8 cellular contexts compared by ENCODE assay signal in the genomic region with DNA sequence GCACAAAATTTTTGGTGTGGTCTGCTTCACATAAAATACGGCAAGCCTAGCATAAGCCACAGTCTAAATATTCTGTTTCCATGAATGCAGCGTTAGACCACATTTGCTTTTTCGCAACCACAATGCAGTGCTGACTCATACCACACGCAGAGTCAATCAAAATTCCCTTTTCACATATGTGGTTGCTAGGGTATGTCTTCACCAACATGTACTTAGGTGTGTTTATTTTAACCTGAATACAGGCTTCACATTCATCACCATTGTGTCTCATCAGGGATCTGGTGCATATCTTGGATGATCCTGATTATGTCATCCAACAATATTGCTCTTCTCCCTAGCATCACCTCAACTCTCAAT.
DNase-seq lines count a peak whose midpoint lies in the region; ATAC-seq and TF ChIP-seq lines count a peak whose summit lies in the region.

No MANE protein-coding gene starts in this region.

- DNase-seq in CD14-positive monocyte (ENCODE audit: low spot score) = peak; percentile 54
- peak; percentile 59 for DNase-seq in HT-29 (ENCODE audit: low spot score)
- DNase-seq in T1000 (lab: John Stamatoyannopoulos, UW) = peak; percentile 67
- no peak for DNase-seq in glutamatergic neuron
- no peak for DNase-seq in esophagus squamous epithelium (lab: John Stamatoyannopoulos, UW)
- no peak for DNase-seq in WERI-Rb-1
- DNase-seq in NCI-H2227 (lab: John Stamatoyannopoulos, UW; ENCODE audit: unreplicated experiment) = no peak

- no peaks in the 10 kb centered on the region for H3K36me3 ChIP-seq in esophagus squamous epithelium
- no peaks in the 10 kb centered on the region for H3K36me3 ChIP-seq in WERI-Rb-1

- H3K9me3 ChIP-seq in esophagus squamous epithelium (no peaks in the 10 kb centered on the region), WERI-Rb-1 (ENCODE audit: severe bottlenecking) (no peaks in the 10 kb centered on the region)

- TF ChIP-seq POLR2A in esophagus squamous epithelium (IDR thresholded peaks at IDR 0.05) = no peak

- H3K27ac Mint-ChIP-seq in CD14-positive monocyte = peak overlapping the region in 4 of 7 donors; percentile 10 to 74 (median 40)
- H3K27ac Mint-ChIP-seq in glutamatergic neuron (ENCODE audit: unreplicated experiment) = peak overlapping the region; percentile 35

- 25 to 34% methylated on average over 4 of the region's 4 CpGs for whole genome bisulfite sequencing in esophagus squamous epithelium, 2 donors

- H3K9me3 Mint-ChIP-seq in CD14-positive monocyte (no peaks in the 10 kb centered on the region), glutamatergic neuron (ENCODE audit: unreplicated experiment) (peaks cover 8% of the 10 kb centered on the region)

- H3K27me3 ChIP-seq in esophagus squamous epithelium (no peaks in the 10 kb centered on the region), WERI-Rb-1 (ENCODE audit: insufficient read depth, low read depth, severe bottlenecking) (no peaks in the 10 kb centered on the region)

- H3K4me1 Mint-ChIP-seq in CD14-positive monocyte (peaks cover 52% of the 10 kb centered on the region), glutamatergic neuron (ENCODE audit: low read depth, unreplicated experiment) (peaks cover 55% of the 10 kb centered on the region)

- H3K27ac ChIP-seq in esophagus squamous epithelium = no peak overlapping the region
- H3K27ac ChIP-seq in WERI-Rb-1 = no peak overlapping the region

- H3K4me3 Mint-ChIP-seq in CD14-positive monocyte = no peak overlapping the region
- H3K4me3 Mint-ChIP-seq in glutamatergic neuron (ENCODE audit: unreplicated experiment) = no peak overlapping the region

- H3K27me3 Mint-ChIP-seq in CD14-positive monocyte (ENCODE audit: low read depth in 3 of 3) (peaks cover 0 to 4% (median 2%) of the 10 kb centered on the region in 3 donors), glutamatergic neuron (ENCODE audit: unreplicated experiment) (peaks cover 10% of the 10 kb centered on the region)

- no peak overlapping the region for H3K4me3 ChIP-seq in esophagus squamous epithelium
- no peak overlapping the region for H3K4me3 ChIP-seq in WERI-Rb-1 (ENCODE audit: low read depth, low read length)

- H3K36me3 Mint-ChIP-seq in CD14-positive monocyte (peaks cover 3 to 11% of the 10 kb centered on the region in 2 donors), glutamatergic neuron (ENCODE audit: unreplicated experiment) (no peaks in the 10 kb centered on the region)

- no peak for TF ChIP-seq CTCF in CD14-positive monocyte (IDR thresholded peaks at IDR 0.05)
- TF ChIP-seq CTCF in glutamatergic neuron (IDR thresholded peaks at IDR 0.05; ENCODE audit: partially characterized antibody, unreplicated experiment) = no peak
- TF ChIP-seq CTCF in esophagus squamous epithelium (IDR thresholded peaks at IDR 0.05) = no peak
- TF ChIP-seq CTCF in WERI-Rb-1 (IDR thresholded peaks at IDR 0.05; ENCODE audit: low read depth, low read length) = no peak

- peaks cover 0 to 25% (median 0%) of the 10 kb centered on the region in 3 donors for H3K4me1 ChIP-seq in esophagus squamous epithelium

- peak; percentile 63 for ATAC-seq in GM19372 (IDR thresholded peaks at IDR 0.05; ENCODE audit: low read depth, unreplicated experiment)

- intact Hi-C loops in CD14-positive monocyte (cut with micrococcal nuclease) = loop anchor here in 1 of 2 donors (10.0 kb wide), 1 partner anchor 91 kb away; a partner anchor contains a TSS
- intact Hi-C loops in esophagus squamous epithelium (cut with DNase I) = no loop called here

Comparison
In these comparisons a context has a peak if more than half of its experiments do, and no peak if none do; other contexts are left out.
1. DNase-seq: peak in CD14-positive monocyte (single experiment), HT-29 (single experiment) and T1000 (single experiment); none in glutamatergic neuron (single experiment), esophagus squamous epithelium (single experiment), WERI-Rb-1 (single experiment) and NCI-H2227 (single experiment).